In genomic region chr10:97217299-97217698, GRCh38 we compare ENCODE assay signal across 21 cellular contexts. TPM values are rescaled to one million over a fixed set of nuclear protein-coding genes. Genes with fewer than 3 reads are reported as not detected.
A peak's percentile ranks its signal among the peaks of the same experiment; 100 is the strongest.
DNase-seq lines count a peak whose midpoint lies in the region; TF ChIP-seq lines count a peak whose summit lies in the region.
"Had no signal": no experiment of that assay in that cellular context is flagged by ENCODE, and none has a peak within 500 bp of the region (broad histone marks: within the 10 kb centered on the region; RNA-seq: fewer than 3 reads in every experiment).

No MANE protein-coding gene starts in this region.

- H3K9me2 ChIP-seq in MM.1S (replicated peaks; ENCODE audit: insufficient read depth, low read length): no peaks in the 10 kb centered on the region

- H3K27ac Mint-ChIP-seq in CD14-positive monocyte: peak overlapping the region in 4 of 7 donors; percentile 69 to 91 (median 76)
- H3K27ac Mint-ChIP-seq: endodermal cell had no signal

- no peak overlapping the region for H3K4me2 ChIP-seq in MM.1S (ENCODE audit: low read depth, low read length)
- H3K4me2 ChIP-seq: A549 had no signal

- H3K36me3 Mint-ChIP-seq in CD14-positive monocyte: peaks cover 18 to 24% of the 10 kb centered on the region in 2 donors
- H3K36me3 Mint-ChIP-seq: activated naive CD8-positive, alpha-beta T cell; brain had no signal

- H3K9me3 ChIP-seq in MM.1S (replicated peaks; ENCODE audit: insufficient read depth, low read length): no peaks in the 10 kb centered on the region
- H3K9me3 ChIP-seq: A549, sigmoid colon, testis had no signal

- no peaks in the 10 kb centered on the region for H3K79me2 ChIP-seq in MM.1S (ENCODE audit: low read length)

- intact Hi-C loops in CD14-positive monocyte (cut with micrococcal nuclease): no loop called here

- H3K4me3 ChIP-seq in MM.1S (ENCODE audit: low read length) (no peak overlapping the region), foreskin fibroblast (ENCODE audit: low read depth in 1 of 2, low read length in 2 of 2) (no peak overlapping the region)
- H3K4me3 ChIP-seq: A549, sigmoid colon, testis had no signal

- H3K9ac ChIP-seq in MM.1S (ENCODE audit: low read length): no peak overlapping the region

- no peak overlapping the region for H3K4me3 Mint-ChIP-seq in CD14-positive monocyte
- H3K4me3 Mint-ChIP-seq: activated naive CD8-positive, alpha-beta T cell; brain; endodermal cell; naive thymus-derived CD8-positive, alpha-beta T cell had no signal

- H3K27me3 ChIP-seq in MM.1S (replicated peaks; ENCODE audit: insufficient read depth, low read length): no peaks in the 10 kb centered on the region
- H3K27me3 ChIP-seq: sigmoid colon, testis had no signal

- H3F3A ChIP-seq in MM.1S (ENCODE audit: insufficient read depth, low read length): no peaks in the 10 kb centered on the region

- H3K4me1 Mint-ChIP-seq in CD14-positive monocyte: peaks cover 40% of the 10 kb centered on the region

- H3K4me1 ChIP-seq in MM.1S (ENCODE audit: low read length): peaks cover 10% of the 10 kb centered on the region; the same call in 1 of the 2 replicates
- H3K4me1 ChIP-seq: A549, sigmoid colon, testis had no signal

- TF ChIP-seq CTCF in CD14-positive monocyte (IDR thresholded peaks at IDR 0.05): no peak
- TF ChIP-seq CTCF in MM.1S (IDR thresholded peaks at IDR 0.05; ENCODE audit: low read length): no peak
- TF ChIP-seq CTCF in foreskin fibroblast (IDR thresholded peaks at IDR 0.05; ENCODE audit: low read depth, low read length): no peak

- no peak overlapping the region for H2AFZ ChIP-seq in MM.1S (ENCODE audit: low read length)

- H3K27ac ChIP-seq in MM.1S (ENCODE audit: low read length): peak overlapping the region; percentile 33; the same call in 1 of the 2 replicates
- H3K27ac ChIP-seq: A549, sigmoid colon, testis, VCaP had no signal

- H3K36me3 ChIP-seq in MM.1S (replicated peaks; ENCODE audit: insufficient read depth, low read length): no peaks in the 10 kb centered on the region

- no peaks in the 10 kb centered on the region for H3K27me3 Mint-ChIP-seq in CD14-positive monocyte (ENCODE audit: low read depth in 3 of 3)
- H3K27me3 Mint-ChIP-seq: activated naive CD8-positive, alpha-beta T cell; brain; naive thymus-derived CD8-positive, alpha-beta T cell had no signal

- H4K20me1 ChIP-seq in MM.1S (ENCODE audit: insufficient read depth, low read length): no peaks in the 10 kb centered on the region

- no peaks in the 10 kb centered on the region for H3K9me3 Mint-ChIP-seq in CD14-positive monocyte
- H3K9me3 Mint-ChIP-seq: brain; endodermal cell; naive thymus-derived CD8-positive, alpha-beta T cell had no signal

- DNase-seq in SKM-1 treated with dmso at 0.1 percent for 144 hours (lab: John Stamatoyannopoulos, UW; ENCODE audit: unreplicated experiment) (peak; percentile 15), SKM-1 (lab: John Stamatoyannopoulos, UW; ENCODE audit: unreplicated experiment) (no peak), CD14-positive monocyte (ENCODE audit: low spot score) (no peak), MM.1S (no peak), UCSD-AML1 (lab: John Stamatoyannopoulos, UW; ENCODE audit: unreplicated experiment) (peak; percentile 23), NCI-H1092 treated with DMSO at 0.1 percent for 48 hours (lab: John Stamatoyannopoulos, UW) (no peak), H4 (ENCODE audit: low spot score) (no peak), foreskin fibroblast (no peak)
- DNase-seq: activated CD4-positive, alpha-beta T cell treated with anti-CD3 and anti-CD28 coated beads, Interleukin-2, amount 50 U/mL, for 4 hours; C1 segment of cervical spinal cord; endodermal cell; head of caudate nucleus; left colon; naive thymus-derived CD8-positive, alpha-beta T cell; NCI-H2081; sigmoid colon; testis had no signal

RNA-seq across cellular contexts. Expression of gene SLIT1, which starts 31.5 kb away (rescaled TPM):
- polyA plus RNA-seq in CD14-positive monocyte: under 1 TPM; 0.05 to 0.16 TPM
- total RNA-seq in H4 (2014; rRNA removed; shearing (Covaris generic)): 0.10 TPM in 1 of 2 replicates, not detected in the other

Comparison
In these comparisons a context has a peak if more than half of its experiments do, and no peak if none do; other contexts are left out.
1. DNase-seq: peak in SKM-1 treated with dmso at 0.1 percent for 144 hours (single experiment) and UCSD-AML1 (single experiment); none in SKM-1 (single experiment), CD14-positive monocyte (single experiment), MM.1S (single experiment), NCI-H1092 treated with DMSO at 0.1 percent for 48 hours (single experiment), H4 (single experiment) and foreskin fibroblast (0 of 2).